In the genomic region with DNA sequence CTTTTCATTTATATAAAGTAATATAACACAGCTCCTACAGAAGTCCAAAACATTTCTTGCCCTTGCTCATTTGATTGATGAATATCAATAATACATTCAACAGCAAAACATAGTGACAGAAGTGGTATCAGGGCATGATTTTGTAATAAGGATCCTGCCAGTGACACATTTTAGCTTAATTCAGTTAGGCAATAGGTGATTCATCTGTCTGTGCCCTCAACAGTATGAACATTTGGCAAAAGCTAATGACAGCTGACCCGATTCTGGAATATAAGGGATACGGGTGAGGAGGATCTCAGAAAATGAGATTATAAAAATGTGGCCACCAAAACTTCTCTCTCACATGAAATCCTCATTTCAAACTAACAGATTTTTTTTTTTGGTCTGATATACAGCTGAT, we compare ENCODE assay signal across 10 cellular contexts.
A peak's percentile ranks its signal among the peaks of the same experiment; 100 is the strongest.
DNase-seq lines count a peak whose midpoint lies in the region; ATAC-seq and TF ChIP-seq lines count a peak whose summit lies in the region.
"Had no signal": no experiment of that assay in that cellular context is flagged by ENCODE, and none has a peak within 500 bp of the region (broad histone marks: within the 10 kb centered on the region; RNA-seq: fewer than 3 reads in every experiment).

No MANE protein-coding gene starts in this region.

- in situ Hi-C loops in astrocyte of the spinal cord (cut with HindIII; ENCODE audit: low sequenced_read_pairs), result no loop called here

- H3K27ac ChIP-seq in upper lobe of right lung, result peak overlapping the region; percentile 84
- H3K27ac ChIP-seq: parathyroid adenoma had no signal

- TF ChIP-seq CTCF in astrocyte of the spinal cord (IDR thresholded peaks at IDR 0.05; ENCODE audit: low read depth, low read length) (no peak), upper lobe of right lung (IDR thresholded peaks at IDR 0.05) (no peak)

- intact Hi-C loops in upper lobe of right lung (cut with DNase I), result no loop called here

- DNase-seq in activated CD4-positive, CD25-positive, alpha-beta regulatory T cell (lab: John Stamatoyannopoulos, UW), result no peak
- DNase-seq in astrocyte of the spinal cord (ENCODE audit: low read depth, low spot score) (peak; percentile 62), kidney tubule cell (ENCODE audit: low spot score) (peak; percentile 73), upper lobe of right lung (no peak), NCI-H774 (lab: John Stamatoyannopoulos, UW) (no peak), DMS79 treated with DMSO at 0.1 percent for 48 hours (lab: John Stamatoyannopoulos, UW) (no peak)
- DNase-seq: NCI-H1436 had no signal

- ATAC-seq in activated CD4-positive, CD25-positive, alpha-beta regulatory T cell treated with anti-CD3 and anti-CD28 coated beads, Interleukin-2, amount 50 U/mL, for 24 hours, result peak; percentile 36 to 41
- ATAC-seq in upper lobe of right lung (peak; percentile 61), HG03457 (IDR thresholded peaks at IDR 0.05; ENCODE audit: unreplicated experiment) (no peak)

- H3K27me3 ChIP-seq in upper lobe of right lung, result no peaks in the 10 kb centered on the region

- no peak overlapping the region for H3K4me3 ChIP-seq in astrocyte of the spinal cord (ENCODE audit: low read depth, low read length)
- H3K4me3 ChIP-seq in upper lobe of right lung, result no peak overlapping the region

- H3K9me3 ChIP-seq in upper lobe of right lung, result no peaks in the 10 kb centered on the region

- peaks cover 19% of the 10 kb centered on the region for H3K36me3 ChIP-seq in upper lobe of right lung

- peaks cover 14% of the 10 kb centered on the region for H3K4me1 ChIP-seq in upper lobe of right lung
- H3K4me1 ChIP-seq: parathyroid adenoma had no signal

Comparison
In these comparisons a context has a peak if more than half of its experiments do, and no peak if none do; other contexts are left out.
1. DNase-seq: peak in astrocyte of the spinal cord (single experiment) and kidney tubule cell (single experiment); none in activated CD4-positive, CD25-positive, alpha-beta regulatory T cell (0 of 4), upper lobe of right lung (single experiment), NCI-H774 (single experiment) and DMS79 treated with DMSO at 0.1 percent for 48 hours (single experiment).